8 cellular contexts compared by ENCODE assay signal in the genomic region with DNA sequence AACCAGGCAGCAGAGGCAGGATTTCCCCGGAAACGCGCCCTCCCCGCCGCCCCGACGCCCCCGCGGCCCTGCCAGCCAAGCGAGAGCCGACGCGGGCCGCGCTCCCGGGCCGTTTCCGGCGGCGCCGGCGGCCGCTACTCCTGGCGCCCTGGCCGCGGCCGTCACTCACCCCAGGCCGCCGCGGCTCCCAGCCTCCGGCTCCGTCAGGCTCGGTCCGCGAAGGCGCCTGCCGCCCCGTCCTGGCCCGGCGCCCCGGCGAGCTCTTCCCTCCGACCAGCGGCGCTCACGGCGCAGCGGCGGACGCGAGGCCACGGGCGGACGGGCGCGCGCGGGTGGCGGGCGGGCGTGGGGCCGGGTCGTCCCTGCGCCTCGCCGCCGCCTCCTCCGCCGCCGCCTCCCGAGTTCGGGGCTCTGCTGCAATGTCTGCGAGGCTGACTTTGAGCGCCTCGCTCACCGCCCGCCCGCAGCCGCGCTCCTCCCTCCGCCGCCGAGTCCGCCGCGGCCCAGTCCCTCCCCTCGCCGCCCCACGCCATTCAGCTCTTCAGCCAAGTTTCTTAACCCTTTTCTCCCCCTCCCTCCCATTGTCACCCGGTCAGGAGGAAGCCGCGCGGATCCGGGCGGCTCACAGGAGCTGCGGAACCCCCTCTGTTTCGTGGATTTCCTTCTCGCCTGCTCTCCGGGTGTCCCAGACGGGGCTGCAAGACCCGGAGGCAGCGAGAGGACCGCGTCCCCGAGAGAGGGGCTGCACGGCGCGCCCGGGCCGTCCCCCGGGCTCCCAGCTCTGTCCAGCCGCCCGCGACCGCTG. TPM values are rescaled to one million over a fixed set of nuclear protein-coding genes. Genes with fewer than 3 reads are reported as not detected.
DNase-seq lines count a peak whose midpoint lies in the region; ATAC-seq and TF ChIP-seq lines count a peak whose summit lies in the region.

A gene with protein sequence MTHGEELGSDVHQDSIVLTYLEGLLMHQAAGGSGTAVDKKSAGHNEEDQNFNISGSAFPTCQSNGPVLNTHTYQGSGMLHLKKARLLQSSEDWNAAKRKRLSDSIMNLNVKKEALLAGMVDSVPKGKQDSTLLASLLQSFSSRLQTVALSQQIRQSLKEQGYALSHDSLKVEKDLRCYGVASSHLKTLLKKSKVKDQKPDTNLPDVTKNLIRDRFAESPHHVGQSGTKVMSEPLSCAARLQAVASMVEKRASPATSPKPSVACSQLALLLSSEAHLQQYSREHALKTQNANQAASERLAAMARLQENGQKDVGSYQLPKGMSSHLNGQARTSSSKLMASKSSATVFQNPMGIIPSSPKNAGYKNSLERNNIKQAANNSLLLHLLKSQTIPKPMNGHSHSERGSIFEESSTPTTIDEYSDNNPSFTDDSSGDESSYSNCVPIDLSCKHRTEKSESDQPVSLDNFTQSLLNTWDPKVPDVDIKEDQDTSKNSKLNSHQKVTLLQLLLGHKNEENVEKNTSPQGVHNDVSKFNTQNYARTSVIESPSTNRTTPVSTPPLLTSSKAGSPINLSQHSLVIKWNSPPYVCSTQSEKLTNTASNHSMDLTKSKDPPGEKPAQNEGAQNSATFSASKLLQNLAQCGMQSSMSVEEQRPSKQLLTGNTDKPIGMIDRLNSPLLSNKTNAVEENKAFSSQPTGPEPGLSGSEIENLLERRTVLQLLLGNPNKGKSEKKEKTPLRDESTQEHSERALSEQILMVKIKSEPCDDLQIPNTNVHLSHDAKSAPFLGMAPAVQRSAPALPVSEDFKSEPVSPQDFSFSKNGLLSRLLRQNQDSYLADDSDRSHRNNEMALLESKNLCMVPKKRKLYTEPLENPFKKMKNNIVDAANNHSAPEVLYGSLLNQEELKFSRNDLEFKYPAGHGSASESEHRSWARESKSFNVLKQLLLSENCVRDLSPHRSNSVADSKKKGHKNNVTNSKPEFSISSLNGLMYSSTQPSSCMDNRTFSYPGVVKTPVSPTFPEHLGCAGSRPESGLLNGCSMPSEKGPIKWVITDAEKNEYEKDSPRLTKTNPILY (N-terminal part only) (minus strand): TSS at position 425 of the 805 bp plus-strand sequence. CDS start 96,808 bp downstream, outside the sequence.

- peak within 1 kb of the TSS; percentile 90 for H3K4me3 Mint-ChIP-seq in activated T-cell treated with anti-CD3 and anti-CD28 coated beads, Interleukin-2, amount 50 U/mL, for 24 hours

- H3K79me2 ChIP-seq in OCI-LY3 (ENCODE audit: low read length) = peaks cover 35% of the 10 kb centered on the region

- H3K27ac Mint-ChIP-seq in activated T-cell treated with anti-CD3 and anti-CD28 coated beads, Interleukin-2, amount 50 U/mL, for 24 hours = peak within 1 kb of the TSS; percentile 97

- no peaks in the 10 kb centered on the region for H3K27me3 Mint-ChIP-seq in activated T-cell treated with anti-CD3 and anti-CD28 coated beads, Interleukin-2, amount 50 U/mL, for 24 hours

- H3K9me3 ChIP-seq in OCI-LY3 (ENCODE audit: insufficient read depth, low read length) = no peaks in the 10 kb centered on the region
- no peaks in the 10 kb centered on the region for H3K9me3 ChIP-seq in mucosa of rectum (ENCODE audit: control insufficient read depth in 2 of 2, low read length in 2 of 2)

- H2AFZ ChIP-seq in OCI-LY3 (ENCODE audit: low read depth, low read length) = peak within 1 kb of the TSS; percentile 62

- peak; percentile 95 for DNase-seq in Ammon's horn (ENCODE audit: low spot score)
- DNase-seq in activated T-cell treated with anti-CD3 and anti-CD28 coated beads, Interleukin-2, amount 50 U/mL, for 24 hours = peak; percentile 84
- no peak for DNase-seq in epithelial cell of proximal tubule (ENCODE audit: low read depth)
- peak; percentile 71 for DNase-seq in stimulated activated CD8-positive, alpha-beta memory T cell treated with anti-CD3 and anti-CD28 coated beads, Interleukin-4, amount 100 ng/mL, for 24 hours (ENCODE audit: low read depth)

- H3K4me3 ChIP-seq in OCI-LY3 (ENCODE audit: low read length) (peak within 1 kb of the TSS; percentile 96), epithelial cell of proximal tubule (ENCODE audit: low read depth, low read length) (peak within 1 kb of the TSS; percentile 71), mucosa of rectum (ENCODE audit: low read length in 2 of 2) (peak within 1 kb of the TSS; percentile 81 to 95)

- peaks cover 4% of the 10 kb centered on the region; the same call in 1 of the 2 replicates for H3K27me3 ChIP-seq in OCI-LY3 (ENCODE audit: low read depth, low read length)
- no peaks in the 10 kb centered on the region for H3K27me3 ChIP-seq in mucosa of rectum (ENCODE audit: control insufficient read depth in 2 of 2, insufficient read depth in 2 of 2, low read length in 2 of 2)

- H3K4me2 ChIP-seq in OCI-LY3 (ENCODE audit: low read length) = peak within 1 kb of the TSS; percentile 86

- H3K9ac ChIP-seq in OCI-LY3 (ENCODE audit: low read length) (peak within 1 kb of the TSS; percentile 94), mucosa of rectum (ENCODE audit: low read depth in 1 of 2, low read length in 2 of 2) (peak within 1 kb of the TSS; percentile 82 to 88)

- no peaks in the 10 kb centered on the region for H3K9me3 Mint-ChIP-seq in activated T-cell treated with anti-CD3 and anti-CD28 coated beads, Interleukin-2, amount 50 U/mL, for 24 hours

- no peaks in the 10 kb centered on the region for H4K20me1 ChIP-seq in OCI-LY3 (ENCODE audit: insufficient read depth, low read length)

- ATAC-seq in GM19324 (IDR thresholded peaks at IDR 0.05; ENCODE audit: low FRiP score, unreplicated experiment) (peak; percentile 87), HG03460 (IDR thresholded peaks at IDR 0.05; ENCODE audit: unreplicated experiment) (peak; percentile 65)

- peaks cover 47% of the 10 kb centered on the region for H3K4me1 Mint-ChIP-seq in activated T-cell treated with anti-CD3 and anti-CD28 coated beads, Interleukin-2, amount 50 U/mL, for 24 hours (ENCODE audit: low read depth)

- peaks cover 12% of the 10 kb centered on the region for H3K36me3 Mint-ChIP-seq in activated T-cell treated with anti-CD3 and anti-CD28 coated beads, Interleukin-2, amount 50 U/mL, for 24 hours (ENCODE audit: low read depth)

- H3K36me3 ChIP-seq in OCI-LY3 (replicated peaks; ENCODE audit: low read depth, low read length) (no peaks in the 10 kb centered on the region), mucosa of rectum (ENCODE audit: control insufficient read depth in 2 of 2, insufficient read depth in 2 of 2, low read length in 2 of 2) (no peaks in the 10 kb centered on the region)

- no peak for TF ChIP-seq CTCF in OCI-LY3 (IDR thresholded peaks at IDR 0.05; ENCODE audit: low read depth, low read length)
- no peak for TF ChIP-seq CTCF in epithelial cell of proximal tubule (conservative IDR thresholded peaks at IDR 0.05; ENCODE audit: low read depth, low read length)

- peaks cover 34% of the 10 kb centered on the region for H3K4me1 ChIP-seq in OCI-LY3 (ENCODE audit: low read length)
- peaks cover 11 to 29% of the 10 kb centered on the region in 2 donors for H3K4me1 ChIP-seq in mucosa of rectum (ENCODE audit: control insufficient read depth in 2 of 2, insufficient read depth in 2 of 2, low read length in 2 of 2)

- H3K27ac ChIP-seq in OCI-LY3 (ENCODE audit: low read length) = peak within 1 kb of the TSS; percentile 57
- peak within 1 kb of the TSS; percentile 94 to 95 for H3K27ac ChIP-seq in mucosa of rectum (ENCODE audit: low read depth in 2 of 2, low read length in 2 of 2)

RNA-seq across cellular contexts. Expression of the gene that starts here (rescaled TPM):
- 53.5 and 81.1 TPM in 2 replicates for total RNA-seq in epithelial cell of proximal tubule
